17 cellular contexts compared by ENCODE assay signal in genomic region chr21:22020221-22020620, GRCh38.
DNase-seq lines count a peak whose midpoint lies in the region; ATAC-seq, FAIRE-seq and TF ChIP-seq lines count a peak whose summit lies in the region.
"Had no signal": no experiment of that assay in that cellular context is flagged by ENCODE, and none has a peak within 500 bp of the region (broad histone marks: within the 10 kb centered on the region; RNA-seq: fewer than 3 reads in every experiment).

No MANE protein-coding gene starts in this region.

- H3K27me3 ChIP-seq in DND-41 (ENCODE audit: insufficient read depth, low read length, poor library complexity) (no peaks in the 10 kb centered on the region), astrocyte (ENCODE audit: insufficient read depth, low read length) (no peaks in the 10 kb centered on the region), mesendoderm (ENCODE audit: insufficient read depth, low read length, poor library complexity) (no peaks in the 10 kb centered on the region)
- no peaks in the 10 kb centered on the region for H3K27me3 ChIP-seq in effector memory CD4-positive, alpha-beta T cell (replicated peaks; ENCODE audit: control insufficient read depth, insufficient read depth, low read length, poor library complexity, severe bottlenecking)
- H3K27me3 ChIP-seq: BE2C had no signal

- H3K9ac ChIP-seq in DND-41 (ENCODE audit: low read depth, low read length) (no peak overlapping the region), astrocyte (ENCODE audit: low read length) (no peak overlapping the region), mesendoderm (ENCODE audit: low read length) (no peak overlapping the region)

- H3K27me3 Mint-ChIP-seq in astrocyte (ENCODE audit: low read depth, unreplicated experiment), result no peaks in the 10 kb centered on the region
- H3K27me3 Mint-ChIP-seq: CD4-positive, CD25-positive, alpha-beta regulatory T cell had no signal

- H3K36me3 Mint-ChIP-seq in astrocyte (ENCODE audit: low read depth, unreplicated experiment), result no peaks in the 10 kb centered on the region
- H3K36me3 Mint-ChIP-seq: CD4-positive, CD25-positive, alpha-beta regulatory T cell had no signal

- H3K4me1 ChIP-seq in DND-41 (ENCODE audit: insufficient read depth, low read length) (no peaks in the 10 kb centered on the region), astrocyte (ENCODE audit: insufficient read depth, low read length) (no peaks in the 10 kb centered on the region), mesendoderm (ENCODE audit: control insufficient read depth, low read depth, low read length) (no peaks in the 10 kb centered on the region)
- H3K4me1 ChIP-seq in effector memory CD4-positive, alpha-beta T cell (ENCODE audit: control insufficient read depth, insufficient read depth, low read length, poor library complexity, severe bottlenecking), result no peaks in the 10 kb centered on the region
- H3K4me1 ChIP-seq: BE2C, Caco-2 had no signal

- 0 out of 2 replicates have a peak overlapping the region, but pooled peaks have one; percentile 18 for H2AFZ ChIP-seq in DND-41 (ENCODE audit: low read depth, low read length)
- H2AFZ ChIP-seq in astrocyte (ENCODE audit: low read depth, low read length), result no peak overlapping the region
- H2AFZ ChIP-seq: PC-9 had no signal

- H3K9me3 Mint-ChIP-seq in astrocyte (ENCODE audit: unreplicated experiment), result peaks cover 6% of the 10 kb centered on the region

- no peaks in the 10 kb centered on the region for H3K79me1 ChIP-seq in mesendoderm (ENCODE audit: low read length)

- H3K4me1 Mint-ChIP-seq in astrocyte (ENCODE audit: low read depth, unreplicated experiment), result peaks cover 7% of the 10 kb centered on the region
- H3K4me1 Mint-ChIP-seq: CD4-positive, CD25-positive, alpha-beta regulatory T cell had no signal

- no peak overlapping the region for H3K23ac ChIP-seq in mesendoderm (ENCODE audit: low read length)

- H3K56ac ChIP-seq in mesendoderm (ENCODE audit: low read length), result no peak overlapping the region

- no peak overlapping the region for H4K5ac ChIP-seq in mesendoderm (ENCODE audit: low read length)

- no peak for FAIRE-seq in astrocyte (lab: Jason Lieb, UNC)

- H3K4me3 ChIP-seq in DND-41 (ENCODE audit: low read depth in 1 of 2, low read length in 2 of 2) (no peak overlapping the region), astrocyte (ENCODE audit: insufficient read depth, low read depth, low read length) (no peak overlapping the region), mesendoderm (ENCODE audit: low read length) (no peak overlapping the region)
- H3K4me3 ChIP-seq in effector memory CD4-positive, alpha-beta T cell (ENCODE audit: insufficient read depth, low read depth, low read length, poor library complexity, severe bottlenecking), result no peak overlapping the region
- H3K4me3 ChIP-seq: PC-9 had no signal

- no peak overlapping the region for H2AK5ac ChIP-seq in mesendoderm (ENCODE audit: low read length)

- H3K4me2 ChIP-seq in DND-41 (ENCODE audit: insufficient read depth, low read length) (no peak overlapping the region), astrocyte (ENCODE audit: low read length) (no peak overlapping the region), mesendoderm (ENCODE audit: low read length) (no peak overlapping the region)
- H3K4me2 ChIP-seq: PC-9 had no signal

- DNase-seq in DND-41 (no peak), NCI-H2227 (lab: John Stamatoyannopoulos, UW; ENCODE audit: unreplicated experiment) (peak; percentile 72), astrocyte (ENCODE audit: low read depth) (no peak), mesendoderm (peak; percentile 0), COR-L47 (lab: John Stamatoyannopoulos, UW) (no peak)
- no peak for DNase-seq in effector memory CD4-positive, alpha-beta T cell
- DNase-seq: BE2C; Caco-2; CD4-positive, CD25-positive, alpha-beta regulatory T cell; HCEC 1CT; NCI-H1105 treated with DMSO at 0.1 percent for 48 hours; NCI-H1694; NCI-H2081 treated with DMSO at 0.1 percent for 48 hours; NCI-H510A; PC-9 had no signal

- no peak overlapping the region for H3K4me3 Mint-ChIP-seq in astrocyte (ENCODE audit: unreplicated experiment)
- H3K4me3 Mint-ChIP-seq: CD4-positive, CD25-positive, alpha-beta regulatory T cell had no signal

- TF ChIP-seq CTCF in DND-41 (IDR thresholded peaks at IDR 0.05; ENCODE audit: borderline replicate concordance, extremely low read depth, low read length, poor library complexity, severe bottlenecking) (no peak), astrocyte (IDR thresholded peaks at IDR 0.05; ENCODE audit: insufficient read depth, low read depth, low read length) (no peak)

- H3K27ac ChIP-seq in DND-41 (ENCODE audit: low read length), result no peak overlapping the region
- H3K27ac ChIP-seq in astrocyte (ENCODE audit: low read depth, low read length), result no peak overlapping the region
- no peak overlapping the region for H3K27ac ChIP-seq in mesendoderm (ENCODE audit: low read depth, low read length)
- no peak overlapping the region for H3K27ac ChIP-seq in effector memory CD4-positive, alpha-beta T cell (ENCODE audit: insufficient read depth, low read length, poor library complexity, severe bottlenecking)
- H3K27ac ChIP-seq: PC-9 had no signal

- H3K79me2 ChIP-seq in DND-41 (ENCODE audit: insufficient read depth, low read length) (no peaks in the 10 kb centered on the region), astrocyte (ENCODE audit: insufficient read depth, low read length) (no peaks in the 10 kb centered on the region), mesendoderm (ENCODE audit: control insufficient read depth, insufficient read depth, low read length) (no peaks in the 10 kb centered on the region)

- H4K8ac ChIP-seq in mesendoderm (ENCODE audit: low read depth, low read length), result no peak overlapping the region

- H3K4ac ChIP-seq in mesendoderm (ENCODE audit: low read depth, low read length), result no peak overlapping the region

- no peak overlapping the region for H3K18ac ChIP-seq in mesendoderm (ENCODE audit: low read length)

- H3K9me3 ChIP-seq in DND-41 (ENCODE audit: insufficient read depth, low read length, severe bottlenecking) (peaks cover 2% of the 10 kb centered on the region), astrocyte (ENCODE audit: insufficient read depth, low read depth, low read length) (peaks cover 2% of the 10 kb centered on the region)
- H3K9me3 ChIP-seq in effector memory CD4-positive, alpha-beta T cell (ENCODE audit: control insufficient read depth, low read length), result no peaks in the 10 kb centered on the region
- H3K9me3 ChIP-seq: BE2C, Caco-2 had no signal

- H2BK15ac ChIP-seq in mesendoderm (replicated peaks; ENCODE audit: low read depth), result no peak overlapping the region

- no peaks in the 10 kb centered on the region for H4K20me1 ChIP-seq in DND-41 (ENCODE audit: insufficient read depth, low read length)
- no peaks in the 10 kb centered on the region for H4K20me1 ChIP-seq in astrocyte (ENCODE audit: insufficient read depth, low read length)

- no peak overlapping the region for H2BK5ac ChIP-seq in mesendoderm (ENCODE audit: low read length)

- no peaks in the 10 kb centered on the region for H3K36me3 ChIP-seq in DND-41 (ENCODE audit: insufficient read depth, low read length)
- no peaks in the 10 kb centered on the region for H3K36me3 ChIP-seq in astrocyte (ENCODE audit: insufficient read depth, low read length)
- no peaks in the 10 kb centered on the region for H3K36me3 ChIP-seq in mesendoderm (ENCODE audit: control insufficient read depth, insufficient read depth, low read length)
- H3K36me3 ChIP-seq in effector memory CD4-positive, alpha-beta T cell (ENCODE audit: control insufficient read depth, insufficient read depth, low read length), result no peaks in the 10 kb centered on the region
- H3K36me3 ChIP-seq: BE2C had no signal

- H2BK120ac ChIP-seq in mesendoderm (ENCODE audit: low read depth, low read length), result no peak overlapping the region

- no CpG with 5 or more reads among the region's 3 CpGs for WGBS in mesendoderm (ENCODE audit: extremely low coverage, insufficient coverage, low lambda C conversion rate)

- no peak for ATAC-seq in DND-41 (ENCODE audit: insufficient read depth, low read depth)
- no peak for ATAC-seq in GM18858 (IDR thresholded peaks at IDR 0.05; ENCODE audit: unreplicated experiment)
- no peak for ATAC-seq in HG02884 (IDR thresholded peaks at IDR 0.05; ENCODE audit: unreplicated experiment)

- H3K27ac Mint-ChIP-seq in astrocyte (ENCODE audit: unreplicated experiment), result peak overlapping the region; percentile 81
- H3K27ac Mint-ChIP-seq: CD4-positive, CD25-positive, alpha-beta regulatory T cell had no signal

Comparison
In these comparisons a context has a peak if more than half of its experiments do, and no peak if none do; other contexts are left out.
1. DNase-seq: peak in NCI-H2227 (single experiment) and mesendoderm (single experiment); none in DND-41 (single experiment), astrocyte (single experiment), COR-L47 (single experiment) and effector memory CD4-positive, alpha-beta T cell (0 of 3).